Comparison of ENCODE assay signal across 1 cellular context in genomic region chr21:38993561-38993960, GRCh38.
A peak's percentile ranks its signal among the peaks of the same experiment; 100 is the strongest.
TF ChIP-seq lines count a peak whose summit lies in the region.

No MANE protein-coding gene starts in this region.

TF ChIP-seq in Ishikawa, 13 proteins besides CTCF, POLR2A, EP300 and RAD21 (continued from another document):
- no peak for TF ChIP-seq REST (IDR thresholded peaks at IDR 0.05; ENCODE audit: low read depth)
- no peak for TF ChIP-seq EGR1 (IDR thresholded peaks at IDR 0.05)
- TF ChIP-seq TEAD4 (IDR thresholded peaks at IDR 0.05): peak; percentile 73
- TF ChIP-seq CREB1 (IDR thresholded peaks at IDR 0.05; ENCODE audit: low read depth): no peak
